Comparison of ENCODE assay signal across 29 cellular contexts in genomic region chr17:34547453-34548063, GRCh38. TPM values are rescaled to one million over a fixed set of nuclear protein-coding genes. Genes with fewer than 3 reads are reported as not detected.
"Had no signal": no experiment of that assay in that cellular context is flagged by ENCODE, and none has a peak within 500 bp of the region (broad histone marks: within the 10 kb centered on the region; RNA-seq: fewer than 3 reads in every experiment).

No MANE protein-coding gene starts in this region.

- H3K4me2 ChIP-seq: hepatocyte had no signal

- H3K4me3 ChIP-seq: gastroesophageal sphincter, heart left ventricle, hepatocyte, lower lobe of right lung, prostate gland, right atrium auricular region, sigmoid colon, stomach, thyroid gland, vagina had no signal

- H3K27me3 ChIP-seq: thyroid gland, vagina had no signal

- H3K9me3 ChIP-seq: gastroesophageal sphincter, heart left ventricle, lower lobe of right lung, prostate gland, right atrium auricular region, sigmoid colon, stomach, thyroid gland, vagina had no signal

- H2AFZ ChIP-seq: hepatocyte had no signal

- H3K36me3 Mint-ChIP-seq: stimulated activated effector memory CD8-positive, alpha-beta T cell treated with anti-CD3 and anti-CD28 coated beads, Interleukin-12 subunit alpha, Interleukin-12 subunit beta, amount 100 ng/mL, for 72 hours had no signal

- H3K4me1 Mint-ChIP-seq: nephron progenitor cell; stimulated activated effector memory CD8-positive, alpha-beta T cell treated with anti-CD3 and anti-CD28 coated beads, Interleukin-12 subunit alpha, Interleukin-12 subunit beta, amount 100 ng/mL, for 72 hours had no signal

- H3K27ac Mint-ChIP-seq: effector memory CD8-positive, alpha-beta T cell; nephron progenitor cell; stimulated activated effector memory CD8-positive, alpha-beta T cell treated with anti-CD3 and anti-CD28 coated beads, Interleukin-12 subunit alpha, Interleukin-12 subunit beta, amount 100 ng/mL, for 72 hours had no signal

- H3K36me3 ChIP-seq: gastroesophageal sphincter, heart left ventricle, lower lobe of right lung, prostate gland, right atrium auricular region, sigmoid colon, stomach, thyroid gland, vagina had no signal

- ATAC-seq: effector memory CD8-positive, alpha-beta T cell; esophagus mucosa; foreskin keratinocyte; gastroesophageal sphincter; heart left ventricle; left ventricle myocardium superior; lower lobe of right lung; naive thymus-derived CD8-positive, alpha-beta T cell; stimulated activated effector memory CD8-positive, alpha-beta T cell treated with anti-CD3 and anti-CD28 coated beads, Interleukin-12 subunit alpha, Interleukin-12 subunit beta, amount 100 ng/mL, for 72 hours had no signal

- H3K4me3 Mint-ChIP-seq: effector memory CD8-positive, alpha-beta T cell; naive thymus-derived CD8-positive, alpha-beta T cell; nephron progenitor cell; stimulated activated effector memory CD8-positive, alpha-beta T cell treated with anti-CD3 and anti-CD28 coated beads, Interleukin-12 subunit alpha, Interleukin-12 subunit beta, amount 100 ng/mL, for 72 hours had no signal

- H3K9me3 Mint-ChIP-seq: effector memory CD8-positive, alpha-beta T cell; naive thymus-derived CD8-positive, alpha-beta T cell; nephron progenitor cell; stimulated activated effector memory CD8-positive, alpha-beta T cell treated with anti-CD3 and anti-CD28 coated beads, Interleukin-12 subunit alpha, Interleukin-12 subunit beta, amount 100 ng/mL, for 72 hours had no signal

- H3K4me1 ChIP-seq: foreskin keratinocyte, gastroesophageal sphincter, heart left ventricle, lower lobe of right lung, prostate gland, right atrium auricular region, sigmoid colon, stomach, thyroid gland, vagina had no signal

- H3K27ac ChIP-seq: epithelial cell of prostate, foreskin keratinocyte, gastroesophageal sphincter, heart left ventricle, hepatocyte, lower lobe of right lung, prostate gland, right atrium auricular region, sigmoid colon, stomach, thyroid gland, vagina had no signal

- H3K79me2 ChIP-seq: hepatocyte had no signal

- DNase-seq: cortex of kidney; effector memory CD8-positive, alpha-beta T cell; foreskin keratinocyte; heart left ventricle; left ventricle myocardium superior; lower lobe of right lung; naive thymus-derived CD8-positive, alpha-beta T cell; nephron progenitor cell; nucleus accumbens; sigmoid colon; stimulated activated CD4-positive, alpha-beta T cell treated with anti-CD3 and anti-CD28 coated beads, Interleukin-2, amount 100 ng/mL, for 24 hours; stimulated activated CD4-positive, alpha-beta T cell treated with anti-CD3 and anti-CD28 coated beads, Interleukin-4, amount 100 ng/mL, for 24 hours; stimulated activated naive CD4-positive, alpha-beta T cell treated with Interleukin-2 at 50 U/mL for 16 hours; stomach; thyroid gland; trophoblast cell had no signal

RNA-seq across cellular contexts. Expression of gene TMEM132E, which starts 31.8 kb away (rescaled TPM):
- total RNA-seq: dermis microvascular lymphatic vessel endothelial cell, esophagus mucosa, fibroblast of lung, foreskin keratinocyte, left ventricle myocardium superior, myocyte, osteocyte, sigmoid colon, vagina had no signal
- polyA plus RNA-seq: fibroblast of lung, foreskin keratinocyte, keratinocyte had no signal
